In the genomic region with DNA sequence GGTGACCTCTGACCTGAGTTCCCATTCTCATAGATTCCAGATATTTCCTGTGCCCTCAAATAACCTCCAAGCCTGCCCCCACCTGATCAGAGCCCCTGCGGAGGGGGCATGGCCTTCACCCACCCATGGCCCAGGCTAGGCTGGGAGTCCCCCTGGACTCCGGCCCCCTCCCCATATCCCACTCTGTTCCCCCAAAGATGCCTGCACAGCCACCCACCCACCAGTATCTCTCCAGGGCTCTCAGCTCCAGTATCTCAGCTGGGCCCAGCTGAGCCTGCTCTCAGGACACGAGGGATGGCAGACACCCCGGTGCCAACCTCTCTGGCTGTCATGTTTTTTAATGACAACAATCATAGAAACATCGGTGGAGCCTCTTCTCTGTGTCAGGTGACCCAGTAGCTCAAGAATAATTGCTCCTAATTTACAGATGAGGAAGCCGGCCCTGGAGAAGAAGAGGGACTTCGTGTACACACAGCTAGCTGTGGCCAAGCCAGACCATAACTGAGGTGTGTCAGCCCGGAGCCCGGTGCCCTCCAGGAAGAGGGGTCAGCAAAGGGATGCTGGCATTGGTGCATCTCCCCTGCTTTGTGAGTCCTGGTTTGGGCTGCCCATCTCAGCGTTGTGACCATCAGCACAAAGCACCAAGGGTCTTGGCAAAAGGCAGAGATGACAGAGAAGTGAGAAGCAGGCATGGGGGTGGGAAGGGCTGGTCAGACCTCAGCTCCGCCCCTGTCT, we compare ENCODE assay signal across 3 cellular contexts.
TF ChIP-seq lines count a peak whose summit lies in the region.

No MANE protein-coding gene starts in this region.

TF ChIP-seq in SK-N-SH, 30 proteins besides CTCF, POLR2A, EP300 and RAD21 (continued from another document and continues in another):
- TF ChIP-seq, protein P1, sequence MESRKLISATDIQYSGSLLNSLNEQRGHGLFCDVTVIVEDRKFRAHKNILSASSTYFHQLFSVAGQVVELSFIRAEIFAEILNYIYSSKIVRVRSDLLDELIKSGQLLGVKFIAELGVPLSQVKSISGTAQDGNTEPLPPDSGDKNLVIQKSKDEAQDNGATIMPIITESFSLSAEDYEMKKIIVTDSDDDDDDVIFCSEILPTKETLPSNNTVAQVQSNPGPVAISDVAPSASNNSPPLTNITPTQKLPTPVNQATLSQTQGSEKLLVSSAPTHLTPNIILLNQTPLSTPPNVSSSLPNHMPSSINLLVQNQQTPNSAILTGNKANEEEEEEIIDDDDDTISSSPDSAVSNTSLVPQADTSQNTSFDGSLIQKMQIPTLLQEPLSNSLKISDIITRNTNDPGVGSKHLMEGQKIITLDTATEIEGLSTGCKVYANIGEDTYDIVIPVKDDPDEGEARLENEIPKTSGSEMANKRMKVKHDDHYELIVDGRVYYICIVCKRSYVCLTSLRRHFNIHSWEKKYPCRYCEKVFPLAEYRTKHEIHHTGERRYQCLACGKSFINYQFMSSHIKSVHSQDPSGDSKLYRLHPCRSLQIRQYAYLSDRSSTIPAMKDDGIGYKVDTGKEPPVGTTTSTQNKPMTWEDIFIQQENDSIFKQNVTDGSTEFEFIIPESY (IDR thresholded peaks at IDR 0.05; ENCODE audit: borderline replicate concordance, low read depth) = no peak
- TF ChIP-seq FOXM1 (IDR thresholded peaks at IDR 0.05; ENCODE audit: low read depth) (no peak), MEF2A (IDR thresholded peaks at IDR 0.05; ENCODE audit: borderline replicate concordance, low read depth) (no peak), RCOR1 (IDR thresholded peaks at IDR 0.05; ENCODE audit: low read length) (no peak), NFIC (IDR thresholded peaks at IDR 0.05; ENCODE audit: borderline replicate concordance) (no peak), RFX5 (IDR thresholded peaks at IDR 0.05; ENCODE audit: low read length) (no peak), TAF1 (IDR thresholded peaks at IDR 0.05; ENCODE audit: borderline replicate concordance, low read depth, low read length) (no peak), FOXJ3 (CRISPR knock-in tag; IDR thresholded peaks at IDR 0.05) (no peak), SMC3 (IDR thresholded peaks at IDR 0.05; ENCODE audit: low read depth, low read length) (no peak), EZH2phosphoT487 (IDR thresholded peaks at IDR 0.05; ENCODE audit: borderline replicate concordance, low read depth) (no peak)
- TF ChIP-seq, protein P2, sequence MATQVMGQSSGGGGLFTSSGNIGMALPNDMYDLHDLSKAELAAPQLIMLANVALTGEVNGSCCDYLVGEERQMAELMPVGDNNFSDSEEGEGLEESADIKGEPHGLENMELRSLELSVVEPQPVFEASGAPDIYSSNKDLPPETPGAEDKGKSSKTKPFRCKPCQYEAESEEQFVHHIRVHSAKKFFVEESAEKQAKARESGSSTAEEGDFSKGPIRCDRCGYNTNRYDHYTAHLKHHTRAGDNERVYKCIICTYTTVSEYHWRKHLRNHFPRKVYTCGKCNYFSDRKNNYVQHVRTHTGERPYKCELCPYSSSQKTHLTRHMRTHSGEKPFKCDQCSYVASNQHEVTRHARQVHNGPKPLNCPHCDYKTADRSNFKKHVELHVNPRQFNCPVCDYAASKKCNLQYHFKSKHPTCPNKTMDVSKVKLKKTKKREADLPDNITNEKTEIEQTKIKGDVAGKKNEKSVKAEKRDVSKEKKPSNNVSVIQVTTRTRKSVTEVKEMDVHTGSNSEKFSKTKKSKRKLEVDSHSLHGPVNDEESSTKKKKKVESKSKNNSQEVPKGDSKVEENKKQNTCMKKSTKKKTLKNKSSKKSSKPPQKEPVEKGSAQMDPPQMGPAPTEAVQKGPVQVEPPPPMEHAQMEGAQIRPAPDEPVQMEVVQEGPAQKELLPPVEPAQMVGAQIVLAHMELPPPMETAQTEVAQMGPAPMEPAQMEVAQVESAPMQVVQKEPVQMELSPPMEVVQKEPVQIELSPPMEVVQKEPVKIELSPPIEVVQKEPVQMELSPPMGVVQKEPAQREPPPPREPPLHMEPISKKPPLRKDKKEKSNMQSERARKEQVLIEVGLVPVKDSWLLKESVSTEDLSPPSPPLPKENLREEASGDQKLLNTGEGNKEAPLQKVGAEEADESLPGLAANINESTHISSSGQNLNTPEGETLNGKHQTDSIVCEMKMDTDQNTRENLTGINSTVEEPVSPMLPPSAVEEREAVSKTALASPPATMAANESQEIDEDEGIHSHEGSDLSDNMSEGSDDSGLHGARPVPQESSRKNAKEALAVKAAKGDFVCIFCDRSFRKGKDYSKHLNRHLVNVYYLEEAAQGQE (IDR thresholded peaks at IDR 0.05; ENCODE audit: low read depth, low read length) = no peak
- TF ChIP-seq, protein P3, sequence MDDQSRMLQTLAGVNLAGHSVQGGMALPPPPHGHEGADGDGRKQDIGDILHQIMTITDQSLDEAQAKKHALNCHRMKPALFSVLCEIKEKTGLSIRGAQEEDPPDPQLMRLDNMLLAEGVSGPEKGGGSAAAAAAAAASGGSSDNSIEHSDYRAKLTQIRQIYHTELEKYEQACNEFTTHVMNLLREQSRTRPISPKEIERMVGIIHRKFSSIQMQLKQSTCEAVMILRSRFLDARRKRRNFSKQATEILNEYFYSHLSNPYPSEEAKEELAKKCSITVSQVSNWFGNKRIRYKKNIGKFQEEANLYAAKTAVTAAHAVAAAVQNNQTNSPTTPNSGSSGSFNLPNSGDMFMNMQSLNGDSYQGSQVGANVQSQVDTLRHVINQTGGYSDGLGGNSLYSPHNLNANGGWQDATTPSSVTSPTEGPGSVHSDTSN (IDR thresholded peaks at IDR 0.05) = no peak

TF ChIP-seq in SK-N-SH treated with all-trans-retinoic acid at 6 μM for 48 hours, 23 proteins besides CTCF, POLR2A, EP300 and RAD21 (continues in another document):
- TF ChIP-seq, protein P4, sequence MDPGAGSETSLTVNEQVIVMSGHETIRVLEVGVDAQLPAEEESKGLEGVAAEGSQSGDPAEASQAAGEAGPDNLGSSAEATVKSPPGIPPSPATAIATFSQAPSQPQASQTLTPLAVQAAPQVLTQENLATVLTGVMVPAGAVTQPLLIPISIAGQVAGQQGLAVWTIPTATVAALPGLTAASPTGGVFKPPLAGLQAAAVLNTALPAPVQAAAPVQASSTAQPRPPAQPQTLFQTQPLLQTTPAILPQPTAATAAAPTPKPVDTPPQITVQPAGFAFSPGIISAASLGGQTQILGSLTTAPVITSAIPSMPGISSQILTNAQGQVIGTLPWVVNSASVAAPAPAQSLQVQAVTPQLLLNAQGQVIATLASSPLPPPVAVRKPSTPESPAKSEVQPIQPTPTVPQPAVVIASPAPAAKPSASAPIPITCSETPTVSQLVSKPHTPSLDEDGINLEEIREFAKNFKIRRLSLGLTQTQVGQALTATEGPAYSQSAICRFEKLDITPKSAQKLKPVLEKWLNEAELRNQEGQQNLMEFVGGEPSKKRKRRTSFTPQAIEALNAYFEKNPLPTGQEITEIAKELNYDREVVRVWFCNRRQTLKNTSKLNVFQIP (CRISPR knock-in tag; IDR thresholded peaks at IDR 0.05; ENCODE audit: borderline replicate concordance, low read depth) = no peak
- TF ChIP-seq PPARA (CRISPR knock-in tag; IDR thresholded peaks at IDR 0.05; ENCODE audit: borderline replicate concordance) (no peak), BACH2 (CRISPR knock-in tag; IDR thresholded peaks at IDR 0.05; ENCODE audit: borderline replicate concordance) (no peak), ZNF70 (CRISPR knock-in tag; IDR thresholded peaks at IDR 0.05) (no peak), OSR1 (CRISPR knock-in tag; IDR thresholded peaks at IDR 0.05) (no peak), CSDC2 (CRISPR knock-in tag; IDR thresholded peaks at IDR 0.05) (no peak), TOX (CRISPR knock-in tag; IDR thresholded peaks at IDR 0.05; ENCODE audit: borderline replicate concordance) (no peak), ZNF565 (CRISPR knock-in tag; conservative IDR thresholded peaks at IDR 0.05; ENCODE audit: low read depth) (no peak), ZFP30 (CRISPR knock-in tag; IDR thresholded peaks at IDR 0.05) (no peak), ARNTL (CRISPR knock-in tag; IDR thresholded peaks at IDR 0.05; ENCODE audit: borderline replicate concordance, low read depth) (no peak), ZC3H10 (CRISPR knock-in tag; IDR thresholded peaks at IDR 0.05) (no peak)
- TF ChIP-seq, protein P5, sequence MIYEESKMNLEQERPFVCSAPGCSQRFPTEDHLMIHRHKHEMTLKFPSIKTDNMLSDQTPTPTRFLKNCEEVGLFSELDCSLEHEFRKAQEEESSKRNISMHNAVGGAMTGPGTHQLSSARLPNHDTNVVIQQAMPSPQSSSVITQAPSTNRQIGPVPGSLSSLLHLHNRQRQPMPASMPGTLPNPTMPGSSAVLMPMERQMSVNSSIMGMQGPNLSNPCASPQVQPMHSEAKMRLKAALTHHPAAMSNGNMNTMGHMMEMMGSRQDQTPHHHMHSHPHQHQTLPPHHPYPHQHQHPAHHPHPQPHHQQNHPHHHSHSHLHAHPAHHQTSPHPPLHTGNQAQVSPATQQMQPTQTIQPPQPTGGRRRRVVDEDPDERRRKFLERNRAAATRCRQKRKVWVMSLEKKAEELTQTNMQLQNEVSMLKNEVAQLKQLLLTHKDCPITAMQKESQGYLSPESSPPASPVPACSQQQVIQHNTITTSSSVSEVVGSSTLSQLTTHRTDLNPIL (CRISPR knock-in tag; IDR thresholded peaks at IDR 0.05; ENCODE audit: low read depth) = no peak
- TF ChIP-seq, protein P6, sequence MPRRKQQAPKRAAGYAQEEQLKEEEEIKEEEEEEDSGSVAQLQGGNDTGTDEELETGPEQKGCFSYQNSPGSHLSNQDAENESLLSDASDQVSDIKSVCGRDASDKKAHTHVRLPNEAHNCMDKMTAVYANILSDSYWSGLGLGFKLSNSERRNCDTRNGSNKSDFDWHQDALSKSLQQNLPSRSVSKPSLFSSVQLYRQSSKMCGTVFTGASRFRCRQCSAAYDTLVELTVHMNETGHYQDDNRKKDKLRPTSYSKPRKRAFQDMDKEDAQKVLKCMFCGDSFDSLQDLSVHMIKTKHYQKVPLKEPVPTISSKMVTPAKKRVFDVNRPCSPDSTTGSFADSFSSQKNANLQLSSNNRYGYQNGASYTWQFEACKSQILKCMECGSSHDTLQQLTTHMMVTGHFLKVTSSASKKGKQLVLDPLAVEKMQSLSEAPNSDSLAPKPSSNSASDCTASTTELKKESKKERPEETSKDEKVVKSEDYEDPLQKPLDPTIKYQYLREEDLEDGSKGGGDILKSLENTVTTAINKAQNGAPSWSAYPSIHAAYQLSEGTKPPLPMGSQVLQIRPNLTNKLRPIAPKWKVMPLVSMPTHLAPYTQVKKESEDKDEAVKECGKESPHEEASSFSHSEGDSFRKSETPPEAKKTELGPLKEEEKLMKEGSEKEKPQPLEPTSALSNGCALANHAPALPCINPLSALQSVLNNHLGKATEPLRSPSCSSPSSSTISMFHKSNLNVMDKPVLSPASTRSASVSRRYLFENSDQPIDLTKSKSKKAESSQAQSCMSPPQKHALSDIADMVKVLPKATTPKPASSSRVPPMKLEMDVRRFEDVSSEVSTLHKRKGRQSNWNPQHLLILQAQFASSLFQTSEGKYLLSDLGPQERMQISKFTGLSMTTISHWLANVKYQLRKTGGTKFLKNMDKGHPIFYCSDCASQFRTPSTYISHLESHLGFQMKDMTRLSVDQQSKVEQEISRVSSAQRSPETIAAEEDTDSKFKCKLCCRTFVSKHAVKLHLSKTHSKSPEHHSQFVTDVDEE (CRISPR knock-in tag; IDR thresholded peaks at IDR 0.05) = no peak

TF ChIP-seq in endothelial cell of umbilical vein, 7 proteins besides CTCF, POLR2A, EP300 and RAD21 (continued from another document):
- TF ChIP-seq MYC (IDR thresholded peaks at IDR 0.05; ENCODE audit: low read depth, low read length) (no peak), JUN (IDR thresholded peaks at IDR 0.05; ENCODE audit: borderline replicate concordance, insufficient read depth, insufficient read length, low read depth) (no peak), FOS (IDR thresholded peaks at IDR 0.05; ENCODE audit: borderline replicate concordance, insufficient read depth, low read length) (no peak), POLR2AphosphoS5 (IDR thresholded peaks at IDR 0.05; ENCODE audit: insufficient read depth, low read depth, low read length) (no peak), EZH2 (IDR thresholded peaks at IDR 0.05; ENCODE audit: borderline replicate concordance, low read depth, low read length, severe bottlenecking) (no peak)
- TF ChIP-seq, protein P7, sequence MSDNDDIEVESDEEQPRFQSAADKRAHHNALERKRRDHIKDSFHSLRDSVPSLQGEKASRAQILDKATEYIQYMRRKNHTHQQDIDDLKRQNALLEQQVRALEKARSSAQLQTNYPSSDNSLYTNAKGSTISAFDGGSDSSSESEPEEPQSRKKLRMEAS (IDR thresholded peaks at IDR 0.05; ENCODE audit: insufficient read depth, insufficient read length) = no peak
